ENCODE assay signal across 8 cellular contexts in the genomic region with DNA sequence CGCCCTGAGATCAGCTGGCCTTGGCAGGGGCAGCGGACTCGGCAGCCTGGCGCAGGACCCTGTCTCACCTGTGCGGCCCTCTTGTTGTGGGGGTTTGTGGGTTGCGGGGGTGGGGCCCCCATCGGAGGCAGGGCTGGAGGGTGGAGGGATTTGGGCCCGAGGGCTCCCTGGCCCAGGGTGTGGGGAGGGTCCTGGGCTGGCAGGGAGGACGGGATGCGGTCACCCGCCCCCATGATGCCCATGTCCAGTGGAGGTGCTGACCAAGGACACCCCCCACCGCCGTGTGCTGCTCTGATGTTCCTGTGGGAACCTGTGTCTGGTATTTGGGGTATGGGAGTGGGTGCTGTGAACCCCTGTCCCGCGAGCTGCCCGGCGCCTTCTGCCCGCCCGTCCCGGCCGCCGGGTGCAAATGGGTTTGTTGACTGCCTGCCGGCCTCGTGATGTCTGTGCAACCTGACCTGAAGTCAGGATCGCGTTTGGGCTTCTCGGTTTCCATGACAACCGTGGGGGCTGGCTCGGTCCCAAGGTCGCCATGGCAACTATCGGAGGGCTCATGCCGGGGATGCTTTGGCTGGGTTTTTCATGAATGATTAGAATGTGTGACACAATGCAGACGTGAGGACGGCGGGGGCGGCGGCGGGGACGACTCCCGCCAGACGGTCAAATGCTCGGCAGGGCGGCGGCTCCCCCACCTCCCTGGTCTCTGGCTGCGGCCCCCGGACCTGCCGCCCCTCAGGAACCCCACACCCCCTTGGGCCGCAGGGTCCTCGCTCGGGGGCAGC. TPM values are rescaled to one million over a fixed set of nuclear protein-coding genes. Genes with fewer than 3 reads are reported as not detected.
A peak's percentile ranks its signal among the peaks of the same experiment; 100 is the strongest.
DNase-seq lines count a peak whose midpoint lies in the region; ATAC-seq and TF ChIP-seq lines count a peak whose summit lies in the region.

No MANE protein-coding gene starts in this region.

- DNase-seq in BE2C (peak; percentile 86), NCI-H1417 (lab: John Stamatoyannopoulos, UW) (peak in 2 of 3 experiments; percentile 70 to 86), cerebellar nuclear complex (lab: John Stamatoyannopoulos, UW) (peak; percentile 24 to 82), left colon (peak; percentile 63 to 68)
- peak; percentile 34 for DNase-seq in stimulated activated CD8-positive, alpha-beta memory T cell treated with anti-CD3 and anti-CD28 coated beads, Interleukin-4, amount 100 ng/mL, for 48 hours

- H3K4me3 ChIP-seq in BE2C (ENCODE audit: low read depth, low read length), result peak overlapping the region; percentile 8; the same call in 1 of the 2 replicates

- H3K36me3 ChIP-seq in BE2C, result no peaks in the 10 kb centered on the region

- H3K4me1 ChIP-seq in BE2C, result peaks cover 25% of the 10 kb centered on the region

- intact Hi-C loops in left colon (cut with DNase I, micrococcal nuclease), result no loop called here

- peaks cover 72% of the 10 kb centered on the region for H3K27me3 ChIP-seq in BE2C

- no peak for ATAC-seq in left colon
- no peak for ATAC-seq in GM19328 (IDR thresholded peaks at IDR 0.05; ENCODE audit: unreplicated experiment)
- ATAC-seq in GM18520 (IDR thresholded peaks at IDR 0.05; ENCODE audit: unreplicated experiment), result no peak
- no peak for ATAC-seq in GM18498 (IDR thresholded peaks at IDR 0.05; ENCODE audit: unreplicated experiment)

- no peaks in the 10 kb centered on the region for H3K9me3 ChIP-seq in BE2C

- no peak for TF ChIP-seq CTCF in BE2C (IDR thresholded peaks at IDR 0.05; ENCODE audit: low read depth, low read length)

RNA-seq across cellular contexts. Expression of gene MAFK, which starts 7.3 kb away (rescaled TPM):
- 1.6 TPM for polyA plus RNA-seq in BE2C (2012; ENCODE audit: insufficient read depth, insufficient read length, low read depth)
- 10 to 100 TPM; 42.9 to 45.8 TPM for total RNA-seq in left colon

RNA-seq across cellular contexts. Expression of gene TMEM184A, which starts 18.2 kb away (rescaled TPM):
- polyA plus RNA-seq in BE2C (2012; ENCODE audit: insufficient read depth, insufficient read length, low read depth), result 0.59 TPM
- 10 to 100 TPM; 57.6 to 58.3 TPM for total RNA-seq in left colon

RNA-seq across cellular contexts. Expression of gene PSMG3, which starts 32.0 kb away (rescaled TPM):
- 179 TPM for polyA plus RNA-seq in BE2C (2012; ENCODE audit: insufficient read depth, insufficient read length, low read depth)
- 10 to 100 TPM; 29.3 to 35.0 TPM for total RNA-seq in left colon

RNA-seq across cellular contexts. Expression of gene INTS1, which starts 33.6 kb away (rescaled TPM):
- 280 TPM for polyA plus RNA-seq in BE2C (2012; ENCODE audit: insufficient read depth, insufficient read length, low read depth)
- total RNA-seq in left colon, result 10 to 100 TPM; 67.7 to 67.8 TPM

Comparison
In these comparisons a context has a peak if more than half of its experiments do, and no peak if none do; other contexts are left out.
1. DNase-seq: peak in every context shown above with its lines; median percentile 86 in BE2C; 78 in NCI-H1417; 66 in left colon; 53 in cerebellar nuclear complex; 34 in stimulated activated CD8-positive, alpha-beta memory T cell treated with anti-CD3 and anti-CD28 coated beads, Interleukin-4, amount 100 ng/mL, for 48 hours.